ENCODE assay signal across 18 cellular contexts in genomic region chr10:30115391-30116253, GRCh38. TPM values are rescaled to one million over a fixed set of nuclear protein-coding genes. Genes with fewer than 3 reads are reported as not detected.
A peak's percentile ranks its signal among the peaks of the same experiment; 100 is the strongest.
DNase-seq lines count a peak whose midpoint lies in the region; ATAC-seq and TF ChIP-seq lines count a peak whose summit lies in the region.
"Had no signal": no experiment of that assay in that cellular context is flagged by ENCODE, and none has a peak within 500 bp of the region (broad histone marks: within the 10 kb centered on the region; RNA-seq: fewer than 3 reads in every experiment).

No MANE protein-coding gene starts in this region.

- H2BK120ac ChIP-seq in mesendoderm (ENCODE audit: low read depth, low read length), result no peak overlapping the region

- no peak overlapping the region for H3K27ac Mint-ChIP-seq in HFFc6
- H3K27ac Mint-ChIP-seq: T-helper 17 cell had no signal

- no peaks in the 10 kb centered on the region for H3K79me2 ChIP-seq in mesendoderm (ENCODE audit: control insufficient read depth, insufficient read depth, low read length)

- H3K56ac ChIP-seq in mesendoderm (ENCODE audit: low read length), result peak overlapping the region; percentile 25

- H3K27ac ChIP-seq in mesendoderm (ENCODE audit: low read depth, low read length) (no peak overlapping the region), thyroid gland (no peak overlapping the region)
- H3K27ac ChIP-seq: 22Rv1, C4-2B, KMS-11 had no signal

- H3K4me1 Mint-ChIP-seq in HFFc6 (ENCODE audit: low read depth), result peaks cover 22% of the 10 kb centered on the region
- H3K4me1 Mint-ChIP-seq: central memory CD8-positive, alpha-beta T cell; T-helper 17 cell had no signal

- H2AK5ac ChIP-seq in mesendoderm (ENCODE audit: low read length), result no peak overlapping the region

- intact Hi-C loops in thyroid gland (cut with DNase I), result no loop called here

- no peaks in the 10 kb centered on the region for H3K4me1 ChIP-seq in mesendoderm (ENCODE audit: control insufficient read depth, low read depth, low read length)
- H3K4me1 ChIP-seq in thyroid gland, result peaks cover 8 to 11% of the 10 kb centered on the region in 2 donors

- H3K4me3 ChIP-seq in choroid plexus epithelial cell (ENCODE audit: low read depth, low read length) (no peak overlapping the region), mesendoderm (ENCODE audit: low read length) (no peak overlapping the region), thyroid gland (replicated peaks in 1 of 3) (no peak overlapping the region)

- no peaks in the 10 kb centered on the region; the same call in 1 of the 2 replicates for H3K9me3 Mint-ChIP-seq in HFFc6

- no peak for TF ChIP-seq POLR2A in thyroid gland (IDR thresholded peaks at IDR 0.05)

- ATAC-seq in HG03159 (IDR thresholded peaks at IDR 0.05; ENCODE audit: unreplicated experiment), result no peak
- ATAC-seq: T-helper 17 cell had no signal

- no peaks in the 10 kb centered on the region for H3K79me1 ChIP-seq in mesendoderm (ENCODE audit: low read length)

- no CpG with 5 or more reads among the region's 15 CpGs for WGBS in mesendoderm (ENCODE audit: extremely low coverage, insufficient coverage, low lambda C conversion rate)
- 46 to 47% methylated on average over 15 of the region's 15 CpGs for WGBS in thyroid gland, 2 donors

- no peaks in the 10 kb centered on the region for H3K36me3 ChIP-seq in mesendoderm (ENCODE audit: control insufficient read depth, insufficient read depth, low read length)
- H3K36me3 ChIP-seq in thyroid gland, result no peaks in the 10 kb centered on the region

- no peak overlapping the region for H3K4me2 ChIP-seq in mesendoderm (ENCODE audit: low read length)
- H3K4me2 ChIP-seq: KMS-11 had no signal

- no peak overlapping the region for H2BK15ac ChIP-seq in mesendoderm (replicated peaks; ENCODE audit: low read depth)

- H3K4me3 Mint-ChIP-seq in HFFc6, result no peak overlapping the region
- H3K4me3 Mint-ChIP-seq: central memory CD8-positive, alpha-beta T cell; T-helper 17 cell had no signal

- peaks cover 27% of the 10 kb centered on the region for H3K27me3 Mint-ChIP-seq in HFFc6 (ENCODE audit: insufficient read depth)

- no peak overlapping the region for H4K8ac ChIP-seq in mesendoderm (ENCODE audit: low read depth, low read length)

- TF ChIP-seq CTCF in choroid plexus epithelial cell (conservative IDR thresholded peaks at IDR 0.05; ENCODE audit: low read depth, low read length) (no peak), thyroid gland (IDR thresholded peaks at IDR 0.05) (no peak), HFFc6 (IDR thresholded peaks at IDR 0.05) (no peak)

- no peak overlapping the region for H3K4ac ChIP-seq in mesendoderm (ENCODE audit: low read depth, low read length)

- H3K18ac ChIP-seq in mesendoderm (ENCODE audit: low read length), result no peak overlapping the region

- H4K5ac ChIP-seq in mesendoderm (ENCODE audit: low read length), result no peak overlapping the region

- H2BK5ac ChIP-seq in mesendoderm (ENCODE audit: low read length), result no peak overlapping the region

- no peaks in the 10 kb centered on the region for H3K36me3 Mint-ChIP-seq in HFFc6 (ENCODE audit: low read depth)

- no peak overlapping the region for H3K9ac ChIP-seq in mesendoderm (ENCODE audit: low read length)
- H3K9ac ChIP-seq: KMS-11 had no signal

- H3K23ac ChIP-seq in mesendoderm (ENCODE audit: low read length), result no peak overlapping the region

- H3K27me3 ChIP-seq in mesendoderm (ENCODE audit: insufficient read depth, low read length, poor library complexity) (no peaks in the 10 kb centered on the region), thyroid gland (no peaks in the 10 kb centered on the region)

- peak; percentile 26 for DNase-seq in NCI-H1694 treated with DMSO at 0.1 percent for 48 hours (lab: John Stamatoyannopoulos, UW)
- DNase-seq in NCI-H1694 (lab: John Stamatoyannopoulos, UW), result no peak
- DNase-seq in choroid plexus epithelial cell (ENCODE audit: low read depth), result peak; percentile 12
- no peak for DNase-seq in mesendoderm
- DNase-seq in thyroid gland, result peak; percentile 31 to 40
- no peak for DNase-seq in HFFc6
- no peak for DNase-seq in NCI-H2081 (lab: John Stamatoyannopoulos, UW)
- DNase-seq: activated CD4-positive, alpha-beta T cell treated with anti-CD3 and anti-CD28 coated beads for 1 hour; activated naive CD4-positive, alpha-beta T cell treated with anti-CD3 and anti-CD28 coated beads, Interleukin-2, amount 50 U/mL, for 16 hours; DMS53; hippocampal formation; mammary epithelial cell; T-helper 17 cell had no signal

- no peaks in the 10 kb centered on the region for H3K9me3 ChIP-seq in thyroid gland

RNA-seq across cellular contexts. Expression of gene JCAD, which starts 56.2 kb away (rescaled TPM):
- 0.53 TPM for polyA plus RNA-seq in mesendoderm (2013, experiment 1 of 2)
- 0.73 TPM for polyA plus RNA-seq in mesendoderm (2013, experiment 2 of 2)
- total RNA-seq in thyroid gland, result 10 to 100 TPM; 26.6 to 38.5 (median 28.1) TPM
- total RNA-seq in HFFc6 (2021; fragmentation: NEBNext Ultra II Directional; extraction: Animal tissue kit (Norgen Biotek cat#: 25700)), result 10 to 100 TPM; 27.7 to 54.4 (median 46.6) TPM

Comparison
In these comparisons a context has a peak if more than half of its experiments do, and no peak if none do; other contexts are left out.
1. DNase-seq: peak in NCI-H1694 treated with DMSO at 0.1 percent for 48 hours (single experiment), choroid plexus epithelial cell (single experiment) and thyroid gland (2 of 2); none in NCI-H1694 (single experiment), mesendoderm (single experiment), HFFc6 (single experiment) and NCI-H2081 (0 of 2).